In the genomic region with DNA sequence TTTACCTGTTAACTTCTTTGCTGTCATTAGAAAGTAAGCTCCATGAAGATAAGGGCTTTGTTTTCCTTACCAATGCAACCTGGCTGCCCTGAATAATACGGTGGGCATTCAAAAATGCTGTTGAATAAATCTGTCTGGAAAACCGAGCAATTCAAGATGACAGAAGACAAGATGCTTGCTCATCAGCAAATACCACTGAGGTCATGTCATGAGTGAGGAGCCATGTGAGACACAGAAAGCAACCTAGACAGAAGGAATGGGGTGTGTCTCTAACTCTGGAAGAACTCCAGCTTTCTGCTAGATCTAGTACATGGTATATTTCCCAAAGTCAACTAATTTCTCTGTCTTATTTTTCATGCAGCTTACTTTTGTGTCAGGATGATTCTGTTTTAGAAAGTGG, we compare ENCODE assay signal across 17 cellular contexts.
DNase-seq lines count a peak whose midpoint lies in the region; ATAC-seq and TF ChIP-seq lines count a peak whose summit lies in the region.
"Had no signal": no experiment of that assay in that cellular context is flagged by ENCODE, and none has a peak within 500 bp of the region (broad histone marks: within the 10 kb centered on the region; RNA-seq: fewer than 3 reads in every experiment).

No MANE protein-coding gene starts in this region.

- no peak overlapping the region for H2AFZ ChIP-seq in MM.1S (ENCODE audit: low read length)

- no peak for DNase-seq in CD4-positive, alpha-beta T cell
- DNase-seq in NCI-H460 (ENCODE audit: extremely low read depth, low read depth) (peak; percentile 8), erythroblast (lab: John Stamatoyannopoulos, UW) (peak; percentile 48 to 70), non-pigmented ciliary epithelial cell (ENCODE audit: low read depth) (peak; percentile 68), AML-193 (lab: John Stamatoyannopoulos, UW) (no peak), NCI-H1694 (lab: John Stamatoyannopoulos, UW) (no peak), MM.1S (no peak)
- DNase-seq: activated CD4-positive, alpha-beta T cell treated with anti-CD3 and anti-CD28 coated beads, Interleukin-2, amount 50 U/mL, for 48 hours; DMS53; heart right ventricle; NCI-H2081 treated with DMSO at 0.1 percent for 48 hours; stimulated activated CD4-positive, alpha-beta T cell treated with anti-CD3 and anti-CD28 coated beads, Interleukin-2, amount 100 ng/mL, for 48 hours had no signal

- no peak overlapping the region for H3K4me3 Mint-ChIP-seq in CD4-positive, alpha-beta T cell
- H3K4me3 Mint-ChIP-seq: natural killer cell treated with Interleukin-12 subunit alpha and Interleukin-12 subunit beta and Interleukin-15 and Interleukin-18, amount 100 ng/mL, for 72 hours had no signal

- intact Hi-C loops in CD4-positive, alpha-beta T cell (cut with DNase I, micrococcal nuclease) = loop anchor here in 1 of 2 experiments (5.0 to 10.0 kb wide), 2 partner anchors 62 to 129 kb away; partner anchors contain the start of gene KANSL1

- H3K4me2 ChIP-seq in MM.1S (ENCODE audit: low read depth, low read length) = no peak overlapping the region

- 0 out of 2 replicates have a peak, but pooled peaks cover 4% of the 10 kb centered on the region for H3F3A ChIP-seq in MM.1S (ENCODE audit: insufficient read depth, low read length)

- H3K36me3 ChIP-seq in MM.1S (replicated peaks; ENCODE audit: insufficient read depth, low read length) = no peaks in the 10 kb centered on the region; the same call in 1 of the 2 replicates

- H3K4me3 ChIP-seq in MM.1S (ENCODE audit: low read length) = no peak overlapping the region
- H3K4me3 ChIP-seq: ascending aorta, heart right ventricle, suprapubic skin had no signal

- no peak for TF ChIP-seq POLR2A in erythroblast (IDR thresholded peaks at IDR 0.05; ENCODE audit: low read length)

- no peaks in the 10 kb centered on the region for H3K9me3 ChIP-seq in CD4-positive, alpha-beta T cell (ENCODE audit: control insufficient read depth, low read length)
- H3K9me3 ChIP-seq in MM.1S (replicated peaks; ENCODE audit: insufficient read depth, low read length) = no peaks in the 10 kb centered on the region
- H3K9me3 ChIP-seq: ascending aorta, heart right ventricle, suprapubic skin had no signal

- no peaks in the 10 kb centered on the region for H4K20me1 ChIP-seq in MM.1S (ENCODE audit: insufficient read depth, low read length)

- no peak for TF ChIP-seq CTCF in CD4-positive, alpha-beta T cell (IDR thresholded peaks at IDR 0.05)
- no peak for TF ChIP-seq CTCF in MM.1S (IDR thresholded peaks at IDR 0.05; ENCODE audit: low read length)

- peak overlapping the region; percentile 55 for H3K27ac Mint-ChIP-seq in CD4-positive, alpha-beta T cell
- H3K27ac Mint-ChIP-seq: natural killer cell treated with Interleukin-12 subunit alpha and Interleukin-12 subunit beta and Interleukin-15 and Interleukin-18, amount 100 ng/mL, for 72 hours had no signal

- ATAC-seq in CD4-positive, alpha-beta T cell (ENCODE audit: poor library complexity) = no peak
- ATAC-seq in HG03460 (IDR thresholded peaks at IDR 0.05; ENCODE audit: unreplicated experiment) = no peak
- ATAC-seq: natural killer cell treated with Interleukin-12 subunit alpha and Interleukin-12 subunit beta and Interleukin-15 and Interleukin-18, amount 100 ng/mL, for 72 hours had no signal

- CTCF ChIA-PET in CD4-positive, alpha-beta T cell (lab: Charles Lee) = interaction anchor here (0.7 to 0.8 kb wide), 2 partner anchors 19 to 42 kb away, joined by 3 to 5 read pairs; no protein-coding TSS in a partner anchor

- H3K79me2 ChIP-seq in MM.1S (ENCODE audit: low read length) = 0 out of 2 replicates have a peak, but pooled peaks cover under 1% of the 10 kb centered on the region

- H3K27me3 ChIP-seq in CD4-positive, alpha-beta T cell (ENCODE audit: control insufficient read depth, insufficient read depth, low read length) = no peaks in the 10 kb centered on the region
- no peaks in the 10 kb centered on the region for H3K27me3 ChIP-seq in MM.1S (replicated peaks; ENCODE audit: insufficient read depth, low read length)
- H3K27me3 ChIP-seq: ascending aorta, heart right ventricle, suprapubic skin had no signal

- H3K27me3 Mint-ChIP-seq in CD4-positive, alpha-beta T cell = no peaks in the 10 kb centered on the region
- H3K27me3 Mint-ChIP-seq: natural killer cell treated with Interleukin-12 subunit alpha and Interleukin-12 subunit beta and Interleukin-15 and Interleukin-18, amount 100 ng/mL, for 72 hours had no signal

- H3K9me2 ChIP-seq in MM.1S (replicated peaks; ENCODE audit: insufficient read depth, low read length) = no peaks in the 10 kb centered on the region

- no peak overlapping the region for H3K27ac ChIP-seq in CD4-positive, alpha-beta T cell (ENCODE audit: low read depth, low read length)
- H3K27ac ChIP-seq in MM.1S (ENCODE audit: low read length) = no peak overlapping the region
- H3K27ac ChIP-seq: ascending aorta, heart right ventricle, HL-60, suprapubic skin had no signal

- peaks cover 90% of the 10 kb centered on the region for H3K36me3 Mint-ChIP-seq in CD4-positive, alpha-beta T cell (ENCODE audit: low read depth)

- no peaks in the 10 kb centered on the region for H3K9me3 Mint-ChIP-seq in CD4-positive, alpha-beta T cell
- H3K9me3 Mint-ChIP-seq: natural killer cell treated with Interleukin-12 subunit alpha and Interleukin-12 subunit beta and Interleukin-15 and Interleukin-18, amount 100 ng/mL, for 72 hours had no signal

- POLR2A ChIA-PET in CD4-positive, alpha-beta T cell (lab: Charles Lee) = no interaction called here

- peaks cover 43% of the 10 kb centered on the region for H3K4me1 Mint-ChIP-seq in CD4-positive, alpha-beta T cell (ENCODE audit: low read depth)

- no peaks in the 10 kb centered on the region for H3K4me1 ChIP-seq in MM.1S (ENCODE audit: low read length)
- H3K4me1 ChIP-seq: ascending aorta had no signal

- no peak overlapping the region for H3K9ac ChIP-seq in MM.1S (ENCODE audit: low read length)

Comparison
In these comparisons a context has a peak if more than half of its experiments do, and no peak if none do; other contexts are left out.
1. DNase-seq: peak in NCI-H460 (single experiment), erythroblast (2 of 2) and non-pigmented ciliary epithelial cell (single experiment); none in CD4-positive, alpha-beta T cell (0 of 10), AML-193 (0 of 2), NCI-H1694 (single experiment) and MM.1S (single experiment).